ENCODE assay signal across 8 cellular contexts in genomic region chr3:133575121-133575520, GRCh38. TPM values are rescaled to one million over a fixed set of nuclear protein-coding genes. Genes with fewer than 3 reads are reported as not detected.
DNase-seq lines count a peak whose midpoint lies in the region; ATAC-seq and TF ChIP-seq lines count a peak whose summit lies in the region.

No MANE protein-coding gene starts in this region.

- H3K36me3 ChIP-seq in iPS-18a (ENCODE audit: control insufficient read depth, low read depth, low read length) (peaks cover 42% of the 10 kb centered on the region), smooth muscle cell (ENCODE audit: low read depth) (peaks cover 3% of the 10 kb centered on the region)

- peak overlapping the region; percentile 94 for H3K4me2 ChIP-seq in smooth muscle cell

- H3K9me3 ChIP-seq in iPS-18a (ENCODE audit: control insufficient read depth, low read depth, low read length) (no peaks in the 10 kb centered on the region), smooth muscle cell (replicated peaks; ENCODE audit: low read depth) (no peaks in the 10 kb centered on the region)

- H3K27me3 ChIP-seq in HL-60 (ENCODE audit: insufficient read depth, poor library complexity, severe bottlenecking) (no peaks in the 10 kb centered on the region), iPS-18a (ENCODE audit: control insufficient read depth, insufficient read depth, low read length) (no peaks in the 10 kb centered on the region), smooth muscle cell (ENCODE audit: low read depth) (no peaks in the 10 kb centered on the region)

- TF ChIP-seq CTCF in HL-60 (IDR thresholded peaks at IDR 0.05; ENCODE audit: insufficient read depth, low read length) (no peak), smooth muscle cell (IDR thresholded peaks at IDR 0.05; ENCODE audit: borderline replicate concordance, insufficient read depth, poor library complexity, severe bottlenecking) (no peak)

- ATAC-seq in HG03097 (IDR thresholded peaks at IDR 0.05; ENCODE audit: low FRiP score, unreplicated experiment): no peak
- ATAC-seq in HG03520 (IDR thresholded peaks at IDR 0.05; ENCODE audit: unreplicated experiment): no peak

- H3K9ac ChIP-seq in iPS-18a (ENCODE audit: low read length): peak overlapping the region; percentile 87
- H3K9ac ChIP-seq in smooth muscle cell (ENCODE audit: low read depth): peak overlapping the region; percentile 92

- peak overlapping the region; percentile 90 for H3K4me3 Mint-ChIP-seq in activated T-helper 2 cell treated with anti-CD3 and anti-CD28 coated beads, Interferon-gamma antibody, Interleukin-2, Interleukin-4, amounts not matched to agents 10 μg/mL and 5 μg/mL and 100 μg/mL, durations not matched to agents 14 hours and 24 hours and 36 hours (ENCODE audit: low read depth)

- H3K27me3 Mint-ChIP-seq in activated T-helper 2 cell treated with anti-CD3 and anti-CD28 coated beads, Interferon-gamma antibody, Interleukin-2, Interleukin-4, amounts not matched to agents 10 μg/mL and 5 μg/mL and 100 μg/mL, durations not matched to agents 14 hours and 24 hours and 36 hours (ENCODE audit: low read depth): no peaks in the 10 kb centered on the region

- WGBS in smooth muscle cell (ENCODE audit: low lambda C conversion rate): 47% methylated on average over 3 of the region's 3 CpGs

- H3K4me3 ChIP-seq in HL-60 (replicated peaks; ENCODE audit: insufficient read depth, low read length): peak overlapping the region; percentile 67
- peak overlapping the region; percentile 96 for H3K4me3 ChIP-seq in iPS-18a (ENCODE audit: low read length)
- peak overlapping the region; percentile 66 for H3K4me3 ChIP-seq in smooth muscle cell

- H3K27ac Mint-ChIP-seq in activated T-helper 2 cell treated with anti-CD3 and anti-CD28 coated beads, Interferon-gamma antibody, Interleukin-2, Interleukin-4, amounts not matched to agents 10 μg/mL and 5 μg/mL and 100 μg/mL, durations not matched to agents 14 hours and 24 hours and 36 hours: peak overlapping the region; percentile 91

- peaks cover 56% of the 10 kb centered on the region for H3K36me3 Mint-ChIP-seq in activated T-helper 2 cell treated with anti-CD3 and anti-CD28 coated beads, Interferon-gamma antibody, Interleukin-2, Interleukin-4, amounts not matched to agents 10 μg/mL and 5 μg/mL and 100 μg/mL, durations not matched to agents 14 hours and 24 hours and 36 hours (ENCODE audit: low read depth)

- H3F3A ChIP-seq in smooth muscle cell (ENCODE audit: low read depth): peaks cover 12% of the 10 kb centered on the region

- H3K27ac ChIP-seq in HL-60 (replicated peaks) (peak overlapping the region; percentile 92), iPS-18a (ENCODE audit: low read length) (peak overlapping the region; percentile 35), smooth muscle cell (ENCODE audit: low read depth) (peak overlapping the region; percentile 91)

- H2AFZ ChIP-seq in smooth muscle cell (ENCODE audit: low read depth): no peak overlapping the region

- DNase-seq in HL-60 (ENCODE audit: low read depth in 1 of 2, low spot score in 1 of 2) (no peak), smooth muscle cell (lab: John Stamatoyannopoulos, UW; ENCODE audit: unreplicated experiment) (no peak), CD1c-positive myeloid dendritic cell (ENCODE audit: extremely low spot score) (no peak), globus pallidus (ENCODE audit: low spot score) (no peak)
- no peak for DNase-seq in activated T-helper 2 cell treated with anti-CD3 and anti-CD28 coated beads, Interferon-gamma antibody, Interleukin-2, Interleukin-4, amounts not matched to agents 10 μg/mL and 5 μg/mL and 100 μg/mL, durations not matched to agents 14 hours and 24 hours and 36 hours (ENCODE audit: low spot score)

- no peaks in the 10 kb centered on the region for H3K9me3 Mint-ChIP-seq in activated T-helper 2 cell treated with anti-CD3 and anti-CD28 coated beads, Interferon-gamma antibody, Interleukin-2, Interleukin-4, amounts not matched to agents 10 μg/mL and 5 μg/mL and 100 μg/mL, durations not matched to agents 14 hours and 24 hours and 36 hours

- H4K20me1 ChIP-seq in smooth muscle cell (ENCODE audit: low read depth): peaks cover 58% of the 10 kb centered on the region

- H3K4me1 Mint-ChIP-seq in activated T-helper 2 cell treated with anti-CD3 and anti-CD28 coated beads, Interferon-gamma antibody, Interleukin-2, Interleukin-4, amounts not matched to agents 10 μg/mL and 5 μg/mL and 100 μg/mL, durations not matched to agents 14 hours and 24 hours and 36 hours (ENCODE audit: low read depth): peaks cover 50% of the 10 kb centered on the region

- intact Hi-C loops in activated T-helper 2 cell treated with anti-CD3 and anti-CD28 coated beads, Interferon-gamma antibody, Interleukin-2, Interleukin-4, amounts not matched to agents 10 μg/mL and 5 μg/mL and 100 μg/mL, durations not matched to agents 14 hours and 24 hours and 36 hours (cut with micrococcal nuclease): no loop called here

- H3K4me1 ChIP-seq in iPS-18a (ENCODE audit: control insufficient read depth, low read depth, low read length) (peaks cover 10% of the 10 kb centered on the region), smooth muscle cell (ENCODE audit: low read depth) (peaks cover 29% of the 10 kb centered on the region)

- peaks cover 59% of the 10 kb centered on the region for H3K79me2 ChIP-seq in smooth muscle cell (ENCODE audit: low read depth)

RNA-seq across cellular contexts. Expression of gene CDV3, which starts 1.6 kb away (rescaled TPM):
- total RNA-seq in activated T-helper 2 cell treated with anti-CD3 and anti-CD28 coated beads, Interferon-gamma antibody, Interleukin-2, Interleukin-4, amounts not matched to agents 10 μg/mL and 5 μg/mL and 100 μg/mL, durations not matched to agents 14 hours and 24 hours and 36 hours: 288 and 295 TPM in 2 replicates
- 135 and 139 TPM in 2 replicates for total RNA-seq in smooth muscle cell
- polyA plus RNA-seq in smooth muscle cell: 70.2 and 84.0 TPM in 2 replicates

Comparison
In these comparisons a context has a peak if more than half of its experiments do, and no peak if none do; other contexts are left out.
1. H3K27ac ChIP-seq: peak in every context shown above with its lines; median percentile 92 in HL-60; 91 in smooth muscle cell; 35 in iPS-18a.